Comparison of ENCODE assay signal across 25 cellular contexts in genomic region chr3:34000301-34000700, GRCh38.
A peak's percentile ranks its signal among the peaks of the same experiment; 100 is the strongest.
DNase-seq lines count a peak whose midpoint lies in the region; ATAC-seq, FAIRE-seq and TF ChIP-seq lines count a peak whose summit lies in the region.
"Had no signal": no experiment of that assay in that cellular context is flagged by ENCODE, and none has a peak within 500 bp of the region (broad histone marks: within the 10 kb centered on the region; RNA-seq: fewer than 3 reads in every experiment).

No MANE protein-coding gene starts in this region.

- DNase-seq in OCI-LY7 (ENCODE audit: low spot score) (no peak), epithelial cell of esophagus (ENCODE audit: low read depth) (peak; percentile 75), kidney tubule cell (ENCODE audit: low spot score) (peak; percentile 73), H54 (ENCODE audit: insufficient read length, low spot score) (no peak), NCI-H2227 treated with DMSO at 0.1 percent for 48 hours (lab: John Stamatoyannopoulos, UW) (no peak)
- DNase-seq in activated T-cell treated with anti-CD3 and anti-CD28 coated beads, Interleukin-2, amount 50 U/mL, for 4 hours, result no peak
- DNase-seq in activated CD4-positive, alpha-beta T cell treated with anti-CD3 and anti-CD28 coated beads for 4 hours, result no peak
- DNase-seq: C1 segment of cervical spinal cord; CD8-positive, alpha-beta T cell; DMS 273 treated with DMSO at 0.1 percent for 48 hours; DMS79; EL; GDM1; GOT3; Kasumi-1; NCI-H1092 treated with DMSO at 0.1 percent for 48 hours; NCI-H1436 treated with DMSO at 0.1 percent for 48 hours; NCI-H187 treated with DMSO at 0.1 percent for 48 hours; NCI-H2171 treated with DMSO at 0.1 percent for 48 hours; NCI-H524; NCI-H748 treated with DMSO at 0.1 percent for 48 hours; SHP77 treated with DMSO at 0.1 percent for 48 hours had no signal

- TF ChIP-seq POLR2A in H54 (IDR thresholded peaks at IDR 0.05; ENCODE audit: low read depth, low read length), result no peak

- no peaks in the 10 kb centered on the region for H3K36me3 ChIP-seq in OCI-LY7 (ENCODE audit: insufficient read depth, low read length)

- H2AFZ ChIP-seq in OCI-LY7 (ENCODE audit: low read length), result peak overlapping the region; percentile 71

- H3K4me1 Mint-ChIP-seq in activated T-cell treated with anti-CD3 and anti-CD28 coated beads, Interleukin-2, amount 50 U/mL, for 4 hours (ENCODE audit: low read depth), result no peaks in the 10 kb centered on the region

- FAIRE-seq in H54 (lab: Jason Lieb, UNC), result no peak
- FAIRE-seq: GM12891 had no signal

- 0 out of 2 replicates have a peak, but pooled peaks cover 8% of the 10 kb centered on the region for H3K9me3 ChIP-seq in OCI-LY7 (ENCODE audit: low read length)

- POLR2A ChIA-PET in OCI-LY7 (lab: Charles Lee), result interaction anchor here (0.9 kb wide), 1 partner anchor 28 kb away, joined by 3 read pairs; no protein-coding TSS in a partner anchor

- no peak overlapping the region for H3K4me3 ChIP-seq in OCI-LY7 (ENCODE audit: low read depth, low read length, poor library complexity, severe bottlenecking)
- no peak overlapping the region for H3K4me3 ChIP-seq in epithelial cell of esophagus (ENCODE audit: low read length)

- no peaks in the 10 kb centered on the region for H4K20me1 ChIP-seq in OCI-LY7 (ENCODE audit: insufficient read depth, low read length)

- ATAC-seq in activated T-cell treated with anti-CD3 and anti-CD28 coated beads, Interleukin-2, amount 50 U/mL, for 4 hours, result no peak
- ATAC-seq: CD8-positive, alpha-beta T cell; HCT116; Panc1 had no signal

- peaks cover 16% of the 10 kb centered on the region for H3K4me1 ChIP-seq in OCI-LY7 (ENCODE audit: insufficient read depth, low read length, poor library complexity, severe bottlenecking)

- no peaks in the 10 kb centered on the region for H3K79me2 ChIP-seq in OCI-LY7 (ENCODE audit: insufficient read depth, low read depth, low read length)

- no peaks in the 10 kb centered on the region for H3K36me3 Mint-ChIP-seq in activated T-cell treated with anti-CD3 and anti-CD28 coated beads, Interleukin-2, amount 50 U/mL, for 4 hours (ENCODE audit: insufficient read depth)
- H3K36me3 Mint-ChIP-seq: CD8-positive, alpha-beta T cell had no signal

- no peak overlapping the region for H3K27ac ChIP-seq in OCI-LY7 (ENCODE audit: low read depth, low read length, poor library complexity, severe bottlenecking)

- H3K9me2 ChIP-seq in OCI-LY7 (ENCODE audit: insufficient read depth, low read length), result no peaks in the 10 kb centered on the region

- CTCF ChIA-PET in OCI-LY7 (lab: Charles Lee; ENCODE audit: unreplicated experiment), result interaction anchor here (0.6 kb wide), 1 partner anchor 43 kb away, joined by 3 read pairs; no protein-coding TSS in a partner anchor

- no peaks in the 10 kb centered on the region for H3K27me3 Mint-ChIP-seq in activated T-cell treated with anti-CD3 and anti-CD28 coated beads, Interleukin-2, amount 50 U/mL, for 4 hours (ENCODE audit: low read depth)

- no peak for TF ChIP-seq CTCF in OCI-LY7 (conservative IDR thresholded peaks at IDR 0.05; ENCODE audit: low read length)
- TF ChIP-seq CTCF in epithelial cell of esophagus (IDR thresholded peaks at IDR 0.05; ENCODE audit: insufficient read depth, low read depth, low read length, missing control alignments), result no peak

- peaks cover 1% of the 10 kb centered on the region for H3K9me3 Mint-ChIP-seq in activated T-cell treated with anti-CD3 and anti-CD28 coated beads, Interleukin-2, amount 50 U/mL, for 4 hours

- H3K4me3 Mint-ChIP-seq in activated T-cell treated with anti-CD3 and anti-CD28 coated beads, Interleukin-2, amount 50 U/mL, for 4 hours, result no peak overlapping the region
- H3K4me3 Mint-ChIP-seq: CD8-positive, alpha-beta T cell had no signal

- intact Hi-C loops in OCI-LY7 (cut with micrococcal nuclease; ENCODE audit: unreplicated experiment), result no loop called here

- BruUV-seq in OCI-LY7 (replicated peaks; lab: Mats Ljungman, UMichigan), result no TSS peak

- no peak overlapping the region for H3K4me2 ChIP-seq in OCI-LY7 (ENCODE audit: low read length)

Comparison
In these comparisons a context has a peak if more than half of its experiments do, and no peak if none do; other contexts are left out.
1. DNase-seq: peak in epithelial cell of esophagus (single experiment) and kidney tubule cell (single experiment); none in OCI-LY7 (single experiment), H54 (single experiment), activated T-cell treated with anti-CD3 and anti-CD28 coated beads, Interleukin-2, amount 50 U/mL, for 4 hours (single experiment), NCI-H2227 treated with DMSO at 0.1 percent for 48 hours (single experiment) and activated CD4-positive, alpha-beta T cell treated with anti-CD3 and anti-CD28 coated beads for 4 hours (0 of 2).